18 cellular contexts compared by ENCODE assay signal in genomic region chr20:43900062-43900461, GRCh38.
"Had no signal": no experiment of that assay in that cellular context is flagged by ENCODE, and none has a peak within 500 bp of the region (broad histone marks: within the 10 kb centered on the region; RNA-seq: fewer than 3 reads in every experiment).

No MANE protein-coding gene starts in this region.

- H3K27ac Mint-ChIP-seq: activated naive CD8-positive, alpha-beta T cell treated with anti-CD3 and anti-CD28 coated beads for 36 hours; mesothelial cell of epicardium; T-cell had no signal

- H2AFZ ChIP-seq: hepatocyte had no signal

- H3K9me3 ChIP-seq: ovary had no signal

- H3K4me1 Mint-ChIP-seq: activated naive CD8-positive, alpha-beta T cell treated with anti-CD3 and anti-CD28 coated beads for 36 hours had no signal

- H3K79me2 ChIP-seq: hepatocyte had no signal

- H3K27ac ChIP-seq: brain microvascular endothelial cell, hepatocyte, ovary had no signal

- H3K36me3 Mint-ChIP-seq: activated naive CD8-positive, alpha-beta T cell treated with anti-CD3 and anti-CD28 coated beads for 36 hours; mesothelial cell of epicardium; T-cell had no signal

- H3K36me3 ChIP-seq: brain microvascular endothelial cell, ovary had no signal

- ATAC-seq: activated CD4-positive, CD25-positive, alpha-beta regulatory T cell treated with anti-CD3 and anti-CD28 coated beads, Interleukin-2, amount 50 U/mL, for 24 hours; T-cell had no signal

- H3K4me2 ChIP-seq: hepatocyte had no signal

- H3K9me3 Mint-ChIP-seq: activated naive CD8-positive, alpha-beta T cell treated with anti-CD3 and anti-CD28 coated beads for 36 hours; mesothelial cell of epicardium had no signal

- H3K27me3 Mint-ChIP-seq: activated naive CD8-positive, alpha-beta T cell treated with anti-CD3 and anti-CD28 coated beads for 36 hours had no signal

- H3K4me3 ChIP-seq: hepatocyte, lung, ovary had no signal

- DNase-seq: activated CD4-positive, alpha-beta T cell treated with anti-CD3 and anti-CD28 coated beads, Interleukin-2, amount 50 U/mL, for 1 hour; activated CD8-positive, alpha-beta memory T cell treated with anti-CD3 and anti-CD28 coated beads for 24 hours; activated gamma-delta T cell treated with Interleukin-2 at 50 U/mL for 16 hours; activated naive CD8-positive, alpha-beta T cell treated with anti-CD3 and anti-CD28 coated beads for 36 hours; brain microvascular endothelial cell; cerebellar nuclear complex; effector CD8-positive, alpha-beta T cell; kidney; stimulated activated CD4-positive, alpha-beta T cell treated with anti-CD3 and anti-CD28 coated beads, Interleukin-2, amount 100 ng/mL, for 48 hours; stimulated activated naive CD4-positive, alpha-beta T cell treated with Interleukin-2 at 50 U/mL for 16 hours; T-cell; T1000; trophoblast cell had no signal

- H3K4me3 Mint-ChIP-seq: activated naive CD8-positive, alpha-beta T cell treated with anti-CD3 and anti-CD28 coated beads for 36 hours; mesothelial cell of epicardium; T-cell had no signal

- H3K27me3 ChIP-seq: brain microvascular endothelial cell, hepatocyte, ovary had no signal
